ENCODE assay signal across 7 cellular contexts in the genomic region with DNA sequence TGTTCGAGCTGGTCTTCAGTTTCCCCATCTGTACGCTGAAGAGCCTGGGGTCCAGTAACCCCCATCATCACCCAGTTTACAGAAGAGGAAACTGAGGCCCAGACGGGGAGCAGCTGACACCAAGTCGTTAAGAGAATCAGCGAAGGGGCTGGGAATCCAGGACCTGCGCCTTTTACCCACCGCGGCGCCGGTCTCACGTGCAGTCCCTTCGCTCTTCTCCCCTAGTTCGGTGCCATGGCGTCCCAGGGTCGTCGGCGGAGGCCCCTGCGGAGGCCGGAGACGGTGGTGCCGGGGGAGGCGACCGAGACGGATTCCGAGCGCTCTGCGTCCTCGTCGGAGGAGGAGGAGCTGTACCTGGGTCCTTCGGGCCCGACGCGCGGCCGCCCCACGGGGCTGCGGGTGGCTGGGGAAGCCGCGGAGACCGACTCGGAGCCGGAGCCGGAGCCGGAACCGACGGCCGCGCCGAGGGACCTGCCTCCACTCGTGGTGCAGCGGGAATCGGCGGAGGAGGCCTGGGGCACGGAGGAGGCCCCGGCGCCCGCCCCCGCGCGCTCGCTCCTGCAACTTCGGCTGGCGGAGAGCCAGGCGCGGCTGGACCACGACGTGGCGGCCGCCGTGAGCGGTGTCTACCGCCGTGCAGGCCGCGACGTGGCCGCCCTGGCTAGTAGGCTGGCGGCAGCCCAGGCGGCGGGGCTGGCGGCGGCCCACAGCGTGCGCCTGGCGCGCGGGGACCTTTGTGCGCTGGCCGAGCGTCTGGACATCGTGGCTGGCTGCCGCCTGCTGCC. TPM values are rescaled to one million over a fixed set of nuclear protein-coding genes. Genes with fewer than 3 reads are reported as not detected.
DNase-seq lines count a peak whose midpoint lies in the region; ATAC-seq and TF ChIP-seq lines count a peak whose summit lies in the region.

No MANE protein-coding gene starts in this region.

- peak overlapping the region; percentile 90 to 97 (median 95) for H3K27ac Mint-ChIP-seq in brain

- peak; percentile 7 for ATAC-seq in GM21723 (IDR thresholded peaks at IDR 0.05; ENCODE audit: unreplicated experiment)
- no peak for ATAC-seq in HG03521 (IDR thresholded peaks at IDR 0.05; ENCODE audit: unreplicated experiment)

- TF ChIP-seq CTCF in RWPE1 (conservative IDR thresholded peaks at IDR 0.05; ENCODE audit: low read depth): no peak
- TF ChIP-seq CTCF in brain (conservative IDR thresholded peaks at IDR 0.05): no peak

- peak overlapping the region; percentile 93 for H3K27ac ChIP-seq in RWPE1
- H3K27ac ChIP-seq in layer of hippocampus (ENCODE audit: low read depth, low read length): peak overlapping the region; percentile 72

- DNase-seq in RWPE1 (ENCODE audit: low spot score) (no peak), mucosa of gallbladder (ENCODE audit: low spot score) (no peak)
- DNase-seq in stimulated activated CD8-positive, alpha-beta memory T cell treated with anti-CD3 and anti-CD28 coated beads, Interleukin-4, amount 100 ng/mL, for 48 hours: peak; percentile 57

- POLR2A ChIA-PET in RWPE1 (lab: Yijun Ruan, JAX; ENCODE audit: low non-redundant PET): interaction anchor here (1.0 kb wide), 1 partner anchor 87 kb away, joined by 4 read pairs; no protein-coding TSS in a partner anchor

- CTCF ChIA-PET in RWPE1 (lab: Yijun Ruan, JAX): interaction anchor here (0.6 kb wide), 1 partner anchor 10 kb away, joined by 4 read pairs; no protein-coding TSS in a partner anchor

- H3K4me3 Mint-ChIP-seq in brain: peak overlapping the region; percentile 86 to 97 (median 94)

- H3K4me1 Mint-ChIP-seq in brain: peaks cover 42% of the 10 kb centered on the region

- H3K27me3 ChIP-seq in layer of hippocampus (ENCODE audit: control insufficient read depth, insufficient read depth, low read length): no peaks in the 10 kb centered on the region

- H3K36me3 Mint-ChIP-seq in brain: peaks cover 9% of the 10 kb centered on the region

- H3K27me3 Mint-ChIP-seq in brain: peaks cover 7% of the 10 kb centered on the region

- H3K9me3 Mint-ChIP-seq in brain: no peaks in the 10 kb centered on the region

RNA-seq across cellular contexts. Expression of gene BLOC1S3, which starts 0.7 kb away (rescaled TPM):
- polyA plus RNA-seq in brain (ENCODE audit: insufficient read depth, low read depth, low replicate concordance): 10.2 TPM
- total RNA-seq in mucosa of gallbladder: 21.7 TPM

RNA-seq across cellular contexts. Expression of gene TRAPPC6A, which starts 1.2 kb away (rescaled TPM):
- 69.4 TPM for polyA plus RNA-seq in brain (ENCODE audit: insufficient read depth, low read depth, low replicate concordance)
- total RNA-seq in mucosa of gallbladder: 26.8 TPM

RNA-seq across cellular contexts. Expression of gene NKPD1, which starts 18.5 kb away (rescaled TPM):
- 0.42 TPM for polyA plus RNA-seq in brain (ENCODE audit: insufficient read depth, low read depth, low replicate concordance)
- total RNA-seq in mucosa of gallbladder: 0.52 TPM
